2 cellular contexts compared by ENCODE assay signal in genomic region chr21:45980697-45981096, GRCh38.
TF ChIP-seq lines count a peak whose summit lies in the region.

No MANE protein-coding gene starts in this region.

TF ChIP-seq in HCT116, 20 proteins besides CTCF, POLR2A, EP300 and RAD21 (continued from another document):
- TF ChIP-seq ATF3 (IDR thresholded peaks at IDR 0.05): no peak
- TF ChIP-seq TCF7L2 (IDR thresholded peaks at IDR 0.05; ENCODE audit: borderline replicate concordance, extremely low read depth, insufficient read depth, insufficient read length): no peak
- TF ChIP-seq SIN3A (IDR thresholded peaks at IDR 0.05; ENCODE audit: low read depth): no peak
- TF ChIP-seq SRF (IDR thresholded peaks at IDR 0.05; ENCODE audit: low read depth): no peak
- TF ChIP-seq YY1 (IDR thresholded peaks at IDR 0.05; ENCODE audit: extremely low read depth, insufficient replicate concordance, low read depth, low read length): no peak

TF ChIP-seq in HepG2, 621 proteins besides CTCF, POLR2A, EP300 and RAD21 (continued from another document):
- no peak for TF ChIP-seq HNRNPK (IDR thresholded peaks at IDR 0.05; ENCODE audit: low read depth, low read length, poor library complexity, severe bottlenecking)
